Comparison of ENCODE assay signal across 13 cellular contexts in genomic region chr12:75917083-75917482, GRCh38.
DNase-seq lines count a peak whose midpoint lies in the region; ATAC-seq and TF ChIP-seq lines count a peak whose summit lies in the region.
"Had no signal": no experiment of that assay in that cellular context is flagged by ENCODE, and none has a peak within 500 bp of the region (broad histone marks: within the 10 kb centered on the region; RNA-seq: fewer than 3 reads in every experiment).

No MANE protein-coding gene starts in this region.

- H3K4me1 ChIP-seq in MM.1S (ENCODE audit: low read length) (0 out of 2 replicates have a peak, but pooled peaks cover 7% of the 10 kb centered on the region), suprapubic skin (no peaks in the 10 kb centered on the region)

- H3K27me3 ChIP-seq in MM.1S (replicated peaks; ENCODE audit: insufficient read depth, low read length) (no peaks in the 10 kb centered on the region), suprapubic skin (no peaks in the 10 kb centered on the region)

- no peak overlapping the region for H3K9ac ChIP-seq in MM.1S (ENCODE audit: low read length)

- 0 out of 2 replicates have a peak overlapping the region, but pooled peaks have one; percentile 2 for H3K4me2 ChIP-seq in MM.1S (ENCODE audit: low read depth, low read length)

- TF ChIP-seq CTCF in MM.1S (IDR thresholded peaks at IDR 0.05; ENCODE audit: low read length) (no peak), Calu3 (IDR thresholded peaks at IDR 0.05; ENCODE audit: unreplicated experiment) (no peak), suprapubic skin (IDR thresholded peaks at IDR 0.05) (no peak)

- H3K79me2 ChIP-seq in MM.1S (ENCODE audit: low read length): no peaks in the 10 kb centered on the region

- H3K9me3 Mint-ChIP-seq in memory B cell (peaks cover under 1% of the 10 kb centered on the region), Calu3 (ENCODE audit: low read depth, unreplicated experiment) (no peaks in the 10 kb centered on the region)
- H3K9me3 Mint-ChIP-seq in activated T-cell treated with anti-CD3 and anti-CD28 coated beads, Interleukin-2, amount 50 U/mL, for 24 hours: no peaks in the 10 kb centered on the region

- H3K9me3 ChIP-seq in MM.1S (replicated peaks; ENCODE audit: insufficient read depth, low read length) (no peaks in the 10 kb centered on the region), suprapubic skin (no peaks in the 10 kb centered on the region)

- TF ChIP-seq POLR2A in suprapubic skin (IDR thresholded peaks at IDR 0.05): no peak

- no peak overlapping the region for H3K4me3 Mint-ChIP-seq in memory B cell
- no peak overlapping the region for H3K4me3 Mint-ChIP-seq in activated T-cell treated with anti-CD3 and anti-CD28 coated beads, Interleukin-2, amount 50 U/mL, for 24 hours
- H3K4me3 Mint-ChIP-seq in Calu3 (ENCODE audit: low read depth, unreplicated experiment): no peak overlapping the region
- H3K4me3 Mint-ChIP-seq: WTC11 had no signal

- H3K36me3 Mint-ChIP-seq in memory B cell (no peaks in the 10 kb centered on the region), Calu3 (ENCODE audit: insufficient read depth, unreplicated experiment) (no peaks in the 10 kb centered on the region)
- no peaks in the 10 kb centered on the region for H3K36me3 Mint-ChIP-seq in activated T-cell treated with anti-CD3 and anti-CD28 coated beads, Interleukin-2, amount 50 U/mL, for 24 hours (ENCODE audit: low read depth)

- H3F3A ChIP-seq in MM.1S (ENCODE audit: insufficient read depth, low read length): no peaks in the 10 kb centered on the region

- intact Hi-C loops in Calu3 (cut with micrococcal nuclease; ENCODE audit: unreplicated experiment): no loop called here

- CTCF ChIA-PET in Calu3 (lab: Charles Lee): interaction anchor here (1.6 kb wide), 1 partner anchor 8 kb away, joined by 4 read pairs; no protein-coding TSS in a partner anchor

- H3K36me3 ChIP-seq in MM.1S (replicated peaks; ENCODE audit: insufficient read depth, low read length) (no peaks in the 10 kb centered on the region), suprapubic skin (no peaks in the 10 kb centered on the region)

- H3K4me3 ChIP-seq in MM.1S (ENCODE audit: low read length): no peak overlapping the region
- H3K4me3 ChIP-seq in suprapubic skin: no peak overlapping the region
- H3K4me3 ChIP-seq: skin epidermis had no signal

- ATAC-seq in GM18907 (IDR thresholded peaks at IDR 0.05; ENCODE audit: unreplicated experiment) (peak; percentile 78), GM21786 (IDR thresholded peaks at IDR 0.05; ENCODE audit: unreplicated experiment) (peak; percentile 86), memory B cell (ENCODE audit: low read depth) (peak; percentile 90)
- ATAC-seq: WTC11 had no signal

- H3K27ac ChIP-seq in MM.1S (ENCODE audit: low read length): no peak overlapping the region
- H3K27ac ChIP-seq in suprapubic skin: no peak overlapping the region
- H3K27ac ChIP-seq: skin epidermis had no signal

- H3K4me1 Mint-ChIP-seq in memory B cell (peaks cover 9% of the 10 kb centered on the region), Calu3 (ENCODE audit: low read depth, unreplicated experiment) (peaks cover 23% of the 10 kb centered on the region)
- H3K4me1 Mint-ChIP-seq in activated T-cell treated with anti-CD3 and anti-CD28 coated beads, Interleukin-2, amount 50 U/mL, for 24 hours (ENCODE audit: low read depth): peaks cover 37% of the 10 kb centered on the region

- no peak overlapping the region for H2AFZ ChIP-seq in MM.1S (ENCODE audit: low read length)

- no TSS peak for BruUV-seq in Calu3 (replicated peaks; lab: Mats Ljungman, UMichigan)

- DNase-seq in MM.1S (no peak), memory B cell (ENCODE audit: low spot score in 2 of 2) (peak in 1 of 2 donors; percentile 3), Calu3 (no peak), suprapubic skin (ENCODE audit: low spot score in 2 of 2) (no peak)
- no peak for DNase-seq in activated T-cell treated with anti-CD3 and anti-CD28 coated beads, Interleukin-2, amount 50 U/mL, for 24 hours
- DNase-seq in central memory CD4-positive, alpha-beta T cell: no peak
- DNase-seq: activated naive CD4-positive, alpha-beta T cell; DMS 273 treated with DMSO at 0.1 percent for 48 hours; NCI-H2081 treated with DMSO at 0.1 percent for 48 hours had no signal

- TF ChIP-seq EP300 in suprapubic skin (IDR thresholded peaks at IDR 0.05): no peak

- H3K27ac Mint-ChIP-seq in memory B cell: no peak overlapping the region
- no peak overlapping the region for H3K27ac Mint-ChIP-seq in activated T-cell treated with anti-CD3 and anti-CD28 coated beads, Interleukin-2, amount 50 U/mL, for 24 hours
- no peak overlapping the region for H3K27ac Mint-ChIP-seq in Calu3 (ENCODE audit: unreplicated experiment)
- H3K27ac Mint-ChIP-seq: WTC11 had no signal

- H4K20me1 ChIP-seq in MM.1S (ENCODE audit: insufficient read depth, low read length): no peaks in the 10 kb centered on the region

- H3K27me3 Mint-ChIP-seq in memory B cell: no peaks in the 10 kb centered on the region
- H3K27me3 Mint-ChIP-seq in activated T-cell treated with anti-CD3 and anti-CD28 coated beads, Interleukin-2, amount 50 U/mL, for 24 hours: no peaks in the 10 kb centered on the region
- H3K27me3 Mint-ChIP-seq in Calu3 (ENCODE audit: unreplicated experiment): no peaks in the 10 kb centered on the region

- H3K9me2 ChIP-seq in MM.1S (replicated peaks; ENCODE audit: insufficient read depth, low read length): no peaks in the 10 kb centered on the region; the same call in 1 of the 2 replicates
